ENCODE assay signal across 9 cellular contexts in genomic region chr1:36304970-36305914, GRCh38. TPM values are rescaled to one million over a fixed set of nuclear protein-coding genes. Genes with fewer than 3 reads are reported as not detected.
A peak's percentile ranks its signal among the peaks of the same experiment; 100 is the strongest.
DNase-seq lines count a peak whose midpoint lies in the region; ATAC-seq and TF ChIP-seq lines count a peak whose summit lies in the region.
"Had no signal": no experiment of that assay in that cellular context is flagged by ENCODE, and none has a peak within 500 bp of the region (broad histone marks: within the 10 kb centered on the region; RNA-seq: fewer than 3 reads in every experiment).

No MANE protein-coding gene starts in this region.

- H3K36me3 Mint-ChIP-seq in CD14-positive monocyte: peaks cover 44 to 47% of the 10 kb centered on the region in 2 donors
- H3K36me3 Mint-ChIP-seq in central memory CD8-positive, alpha-beta T cell (ENCODE audit: insufficient read depth): peaks cover 40% of the 10 kb centered on the region
- peaks cover 21% of the 10 kb centered on the region for H3K36me3 Mint-ChIP-seq in neural progenitor cell

- no peak for DNase-seq in CD14-positive monocyte (ENCODE audit: low spot score)
- no peak for DNase-seq in central memory CD8-positive, alpha-beta T cell (ENCODE audit: low spot score in 2 of 2)
- no peak for DNase-seq in neural progenitor cell (ENCODE audit: low spot score)
- DNase-seq in mesenteric fat pad (ENCODE audit: low spot score): no peak
- no peak for DNase-seq in NCI-H1436 (lab: John Stamatoyannopoulos, UW)
- DNase-seq: cerebellar nuclear complex had no signal

- H3K4me1 Mint-ChIP-seq in CD14-positive monocyte (peaks cover 44% of the 10 kb centered on the region), neural progenitor cell (peaks cover 16% of the 10 kb centered on the region)
- peaks cover 5% of the 10 kb centered on the region for H3K4me1 Mint-ChIP-seq in central memory CD8-positive, alpha-beta T cell

- H3K27me3 Mint-ChIP-seq in CD14-positive monocyte (ENCODE audit: low read depth in 3 of 3) (peaks cover 2 to 7% (median 5%) of the 10 kb centered on the region in 3 donors), neural progenitor cell (ENCODE audit: insufficient read depth, low read depth) (peaks cover 4% of the 10 kb centered on the region)
- no peaks in the 10 kb centered on the region for H3K27me3 Mint-ChIP-seq in central memory CD8-positive, alpha-beta T cell

- H3K27ac Mint-ChIP-seq in CD14-positive monocyte: peak overlapping the region; percentile 9 to 74 (median 68)
- H3K27ac Mint-ChIP-seq in central memory CD8-positive, alpha-beta T cell (ENCODE audit: low read depth): peak overlapping the region; percentile 46
- no peak overlapping the region for H3K27ac Mint-ChIP-seq in neural progenitor cell

- intact Hi-C loops in CD14-positive monocyte (cut with micrococcal nuclease): loop anchor here in 1 of 2 donors (10.0 kb wide), 1 partner anchor 1170 kb away; the partner anchor contains the start of gene ZC3H12A

- peak overlapping the region in 1 of 2 donors; percentile 31 for H3K4me3 Mint-ChIP-seq in CD14-positive monocyte
- H3K4me3 Mint-ChIP-seq in central memory CD8-positive, alpha-beta T cell: peak overlapping the region; percentile 91
- peak overlapping the region; percentile 91 for H3K4me3 Mint-ChIP-seq in neural progenitor cell

- no peaks in the 10 kb centered on the region for H3K9me3 ChIP-seq in OCI-LY3 (ENCODE audit: insufficient read depth, low read length)
- no peaks in the 10 kb centered on the region for H3K9me3 ChIP-seq in neural progenitor cell (ENCODE audit: low read depth)

- H3K27me3 ChIP-seq in OCI-LY3 (ENCODE audit: low read depth, low read length): no peaks in the 10 kb centered on the region
- H3K27me3 ChIP-seq in neural progenitor cell: no peaks in the 10 kb centered on the region

- H3K36me3 ChIP-seq in OCI-LY3 (replicated peaks; ENCODE audit: low read depth, low read length) (peaks cover 31% of the 10 kb centered on the region), neural progenitor cell (peaks cover 4% of the 10 kb centered on the region)

- no peak for TF ChIP-seq CTCF in CD14-positive monocyte (IDR thresholded peaks at IDR 0.05)
- TF ChIP-seq CTCF in OCI-LY3 (IDR thresholded peaks at IDR 0.05; ENCODE audit: low read depth, low read length): no peak
- no peak for TF ChIP-seq CTCF in neural progenitor cell (IDR thresholded peaks at IDR 0.05)

- peaks cover 27% of the 10 kb centered on the region for H3F3A ChIP-seq in neural progenitor cell (ENCODE audit: low read depth)

- peaks cover 55% of the 10 kb centered on the region for H3K4me1 ChIP-seq in OCI-LY3 (ENCODE audit: low read length)
- H3K4me1 ChIP-seq in neural progenitor cell: peaks cover 11% of the 10 kb centered on the region

- H3K9me3 Mint-ChIP-seq in CD14-positive monocyte (peaks cover 0 to 2% (median 0%) of the 10 kb centered on the region in 7 donors), neural progenitor cell (no peaks in the 10 kb centered on the region)
- H3K9me3 Mint-ChIP-seq in central memory CD8-positive, alpha-beta T cell: no peaks in the 10 kb centered on the region

- H2AFZ ChIP-seq in OCI-LY3 (ENCODE audit: low read depth, low read length): no peak overlapping the region
- no peak overlapping the region for H2AFZ ChIP-seq in neural progenitor cell (replicated peaks)

- H4K20me1 ChIP-seq in OCI-LY3 (ENCODE audit: insufficient read depth, low read length): peaks cover 6% of the 10 kb centered on the region; the same call in 1 of the 2 replicates
- peaks cover 22% of the 10 kb centered on the region for H4K20me1 ChIP-seq in neural progenitor cell (ENCODE audit: low read depth)

- no peak for ATAC-seq in central memory CD8-positive, alpha-beta T cell (replicated peaks; ENCODE audit: extremely low read depth, poor library complexity, severe bottlenecking)
- ATAC-seq in HG02870 (IDR thresholded peaks at IDR 0.05; ENCODE audit: unreplicated experiment): no peak
- ATAC-seq in GM18502 (IDR thresholded peaks at IDR 0.05; ENCODE audit: poor library complexity, unreplicated experiment): no peak

- H3K9ac ChIP-seq in OCI-LY3 (ENCODE audit: low read length) (peak overlapping the region; percentile 87), neural progenitor cell (no peak overlapping the region)

- H3K4me2 ChIP-seq in OCI-LY3 (ENCODE audit: low read length) (peak overlapping the region; percentile 96), neural progenitor cell (peak overlapping the region; percentile 91)

- peak overlapping the region; percentile 100 for H3K27ac ChIP-seq in OCI-LY3 (ENCODE audit: low read length)
- no peak overlapping the region for H3K27ac ChIP-seq in neural progenitor cell

- H3K79me2 ChIP-seq in OCI-LY3 (ENCODE audit: low read length): peaks cover 31% of the 10 kb centered on the region
- peaks cover 6% of the 10 kb centered on the region for H3K79me2 ChIP-seq in neural progenitor cell (ENCODE audit: low read depth)

- H3K4me3 ChIP-seq in OCI-LY3 (ENCODE audit: low read length): peak overlapping the region; percentile 100
- peak overlapping the region; percentile 80 for H3K4me3 ChIP-seq in neural progenitor cell

RNA-seq across cellular contexts. Expression of gene SH3D21, which starts 0.9 kb away (rescaled TPM):
- polyA plus RNA-seq in CD14-positive monocyte: not detected
- total RNA-seq in neural progenitor cell (ENCODE audit: low replicate concordance) (6.1 and 15.1 TPM in 2 replicates), mesenteric fat pad (2.6 TPM)

RNA-seq across cellular contexts. Expression of gene EVA1B, which starts 18.2 kb away (rescaled TPM):
- 10 to 100 TPM; 16.6 to 19.1 TPM for polyA plus RNA-seq in CD14-positive monocyte
- total RNA-seq in neural progenitor cell (ENCODE audit: low replicate concordance): 3.1 and 14.7 TPM in 2 replicates
- 34.5 TPM for total RNA-seq in mesenteric fat pad
